In genomic region chr18:38023871-38024270, GRCh38 we compare ENCODE assay signal across 33 cellular contexts.
"Had no signal": no experiment of that assay in that cellular context is flagged by ENCODE, and none has a peak within 500 bp of the region (broad histone marks: within the 10 kb centered on the region; RNA-seq: fewer than 3 reads in every experiment).

No MANE protein-coding gene starts in this region.

- ATAC-seq: left colon; left lung; lower lobe of right lung; natural killer cell; right cardiac atrium; sciatic nerve; stimulated activated naive B cell treated with anti-CD40 and anti-IgM and Interleukin-4, amounts not matched to agents 10 μg/mL and 1 μg/mL and 100 μg/mL, for 72 hours; stimulated activated naive CD8-positive, alpha-beta T cell treated with anti-CD3 and anti-CD28 coated beads, Interleukin-15, Interleukin-2, amounts not matched to agents 100 U/mL and 50 U/mL, for 24 hours; upper lobe of right lung had no signal

- H3K4me1 Mint-ChIP-seq: immature natural killer cell; naive B cell; natural killer cell; nephron progenitor cell; stimulated activated naive B cell treated with anti-CD40 and anti-IgM and Interleukin-4, amounts not matched to agents 10 μg/mL and 1 μg/mL and 100 μg/mL, for 72 hours had no signal

- H3K4me1 ChIP-seq: left lung, lower lobe of right lung, neural progenitor cell, parathyroid adenoma, stomach, testis, thyroid gland, transverse colon, upper lobe of right lung had no signal

- H3K27me3 Mint-ChIP-seq: naive B cell; progenitor cell of endocrine pancreas; stimulated activated naive B cell treated with anti-CD40 and anti-IgM and Interleukin-4, amounts not matched to agents 10 μg/mL and 1 μg/mL and 100 μg/mL, for 72 hours had no signal

- H3K27ac Mint-ChIP-seq: immature natural killer cell; natural killer cell; nephron progenitor cell; neural progenitor cell; progenitor cell of endocrine pancreas; stimulated activated naive B cell treated with anti-CD40 and anti-IgM and Interleukin-4, amounts not matched to agents 10 μg/mL and 1 μg/mL and 100 μg/mL, for 72 hours had no signal

- DNase-seq: hippocampal formation; immature natural killer cell; kidney; left colon; left lung; lower lobe of right lung; mammary epithelial cell; mesenchymal stem cell; naive B cell; natural killer cell; nephron progenitor cell; occipital lobe; retina; right cardiac atrium; stimulated activated CD4-positive, alpha-beta T cell treated with anti-CD3 and anti-CD28 coated beads, Interleukin-12 subunit alpha, Interleukin-12 subunit beta, amount 100 ng/mL, for 4 hours; stimulated activated CD4-positive, alpha-beta T cell treated with anti-CD3 and anti-CD28 coated beads, Interleukin-15, amount 100 ng/mL, for 24 hours; stimulated activated CD4-positive, alpha-beta T cell treated with anti-CD3 and anti-CD28 coated beads, Interleukin-2, amount 100 ng/mL, for 24 hours; stimulated activated CD4-positive, alpha-beta T cell treated with anti-CD3 and anti-CD28 coated beads, Interleukin-4, amount 100 ng/mL, for 1 hour; stimulated activated naive B cell treated with anti-CD40 and anti-IgM and Interleukin-4, amounts not matched to agents 10 μg/mL and 1 μg/mL and 100 μg/mL, for 72 hours; stimulated activated naive CD8-positive, alpha-beta T cell treated with anti-CD3 and anti-CD28 coated beads, Interleukin-15, Interleukin-2, amounts not matched to agents 100 U/mL and 50 U/mL, for 24 hours; stomach; testis; thyroid gland; transverse colon; upper lobe of right lung had no signal

- FAIRE-seq: islet of Langerhans, kidney, urothelium cell line had no signal

- H3K9ac ChIP-seq: neural progenitor cell, parathyroid adenoma had no signal

- H3K4me3 Mint-ChIP-seq: immature natural killer cell; naive B cell; natural killer cell; nephron progenitor cell; neural progenitor cell; stimulated activated naive B cell treated with anti-CD40 and anti-IgM and Interleukin-4, amounts not matched to agents 10 μg/mL and 1 μg/mL and 100 μg/mL, for 72 hours had no signal

- H3K36me3 ChIP-seq: left lung, lower lobe of right lung, neural progenitor cell, neutrophil, stomach, thyroid gland, transverse colon, upper lobe of right lung had no signal

- H3K79me2 ChIP-seq: parathyroid adenoma had no signal

- H3K9me3 ChIP-seq: lower lobe of right lung, neutrophil, stomach, testis, thyroid gland, transverse colon, upper lobe of right lung had no signal

- H3K27ac ChIP-seq: left lung, lower lobe of right lung, neural progenitor cell, neutrophil, parathyroid adenoma, skin epidermis, stomach, testis, thyroid gland, transverse colon, upper lobe of right lung had no signal

- H2AFZ ChIP-seq: neural progenitor cell, parathyroid adenoma had no signal

- H3K4me3 ChIP-seq: left lung, lower lobe of right lung, neural progenitor cell, skin epidermis, stomach, testis, thyroid gland, transverse colon, upper lobe of right lung had no signal

- H3K4me2 ChIP-seq: neural progenitor cell had no signal

- H3K27me3 ChIP-seq: left lung, neural progenitor cell, neutrophil, stomach, testis, thyroid gland, transverse colon, upper lobe of right lung had no signal

- H3K9me3 Mint-ChIP-seq: naive B cell, nephron progenitor cell, neural progenitor cell had no signal

- H3K36me3 Mint-ChIP-seq: immature natural killer cell; naive B cell; natural killer cell; neural progenitor cell; stimulated activated naive B cell treated with anti-CD40 and anti-IgM and Interleukin-4, amounts not matched to agents 10 μg/mL and 1 μg/mL and 100 μg/mL, for 72 hours had no signal
